ENCODE assay signal across 8 cellular contexts in genomic region chr15:44713006-44713966, GRCh38. TPM values are rescaled to one million over a fixed set of nuclear protein-coding genes. Genes with fewer than 3 reads are reported as not detected.
DNase-seq lines count a peak whose midpoint lies in the region; ATAC-seq and TF ChIP-seq lines count a peak whose summit lies in the region.

No MANE protein-coding gene starts in this region.

- peaks cover 57% of the 10 kb centered on the region for H3K4me1 Mint-ChIP-seq in activated CD4-positive, alpha-beta T cell treated with anti-CD3 and anti-CD28 coated beads, Interleukin-2, amount 10 ng/mL, durations not matched to agents 24 days and 14 days

- H3K4me3 ChIP-seq in astrocyte of the cerebellum (ENCODE audit: low read depth, low read length), result peak overlapping the region; percentile 97

- TF ChIP-seq CTCF in astrocyte of the cerebellum (IDR thresholded peaks at IDR 0.05; ENCODE audit: low read depth, low read length, missing control alignments), result peak; percentile 42

- H3K4me3 Mint-ChIP-seq in activated CD4-positive, alpha-beta T cell treated with anti-CD3 and anti-CD28 coated beads, Interleukin-2, amount 10 ng/mL, durations not matched to agents 24 days and 14 days, result peak overlapping the region; percentile 94

- peaks cover 78% of the 10 kb centered on the region for H3K36me3 Mint-ChIP-seq in activated CD4-positive, alpha-beta T cell treated with anti-CD3 and anti-CD28 coated beads, Interleukin-2, amount 10 ng/mL, durations not matched to agents 24 days and 14 days (ENCODE audit: low read depth)

- no peaks in the 10 kb centered on the region for H3K9me3 Mint-ChIP-seq in activated CD4-positive, alpha-beta T cell treated with anti-CD3 and anti-CD28 coated beads, Interleukin-2, amount 10 ng/mL, durations not matched to agents 24 days and 14 days

- no peak for ATAC-seq in GM21390 (IDR thresholded peaks at IDR 0.05; ENCODE audit: unreplicated experiment)
- ATAC-seq in left colon, result no peak
- ATAC-seq in HG03460 (IDR thresholded peaks at IDR 0.05; ENCODE audit: unreplicated experiment), result no peak

- H3K27me3 Mint-ChIP-seq in activated CD4-positive, alpha-beta T cell treated with anti-CD3 and anti-CD28 coated beads, Interleukin-2, amount 10 ng/mL, durations not matched to agents 24 days and 14 days, result no peaks in the 10 kb centered on the region

- peak; percentile 74 for DNase-seq in activated CD4-positive, alpha-beta T cell treated with anti-CD3 and anti-CD28 coated beads, Interleukin-2, amount 10 ng/mL, durations not matched to agents 24 days and 14 days
- DNase-seq in activated CD4-positive, alpha-beta T cell treated with anti-CD3 and anti-CD28 coated beads for 4 hours, result no peak
- DNase-seq in NCI-H2081 (lab: John Stamatoyannopoulos, UW) (peak; percentile 20 to 51), astrocyte of the cerebellum (ENCODE audit: low read depth) (no peak), medulla oblongata (ENCODE audit: extremely low spot score) (peak; percentile 53), left colon (no peak)

- peak overlapping the region; percentile 100 for H3K27ac Mint-ChIP-seq in activated CD4-positive, alpha-beta T cell treated with anti-CD3 and anti-CD28 coated beads, Interleukin-2, amount 10 ng/mL, durations not matched to agents 24 days and 14 days

- intact Hi-C loops in activated CD4-positive, alpha-beta T cell treated with anti-CD3 and anti-CD28 coated beads, Interleukin-2, amount 10 ng/mL, durations not matched to agents 24 days and 14 days (cut with micrococcal nuclease), result loop anchor here (2.0 to 5.0 kb wide), 2 partner anchors 176 to 489 kb away; partner anchors contain the start of gene EIF3J
- intact Hi-C loops in left colon (cut with DNase I, micrococcal nuclease), result no loop called here

- in situ Hi-C loops in astrocyte of the cerebellum (cut with HindIII; ENCODE audit: low sequenced_read_pairs), result no loop called here

RNA-seq across cellular contexts. Expression of gene B2M, which starts 2.0 kb away (rescaled TPM):
- 4,380 and 4,481 TPM in 2 replicates for total RNA-seq in activated CD4-positive, alpha-beta T cell treated with anti-CD3 and anti-CD28 coated beads, Interleukin-2, amount 10 ng/mL, durations not matched to agents 24 days and 14 days
- 1,000 to 10,000 TPM; 4,423 to 4,762 TPM for total RNA-seq in left colon

RNA-seq across cellular contexts. Expression of gene PATL2, which starts 2.2 kb away (rescaled TPM):
- total RNA-seq in activated CD4-positive, alpha-beta T cell treated with anti-CD3 and anti-CD28 coated beads, Interleukin-2, amount 10 ng/mL, durations not matched to agents 24 days and 14 days, result 10.9 and 13.5 TPM in 2 replicates
- 1 to 10 TPM; 4.3 to 4.5 TPM for total RNA-seq in left colon

RNA-seq across cellular contexts. Expression of gene TRIM69, which starts 23.0 kb away (rescaled TPM):
- total RNA-seq in activated CD4-positive, alpha-beta T cell treated with anti-CD3 and anti-CD28 coated beads, Interleukin-2, amount 10 ng/mL, durations not matched to agents 24 days and 14 days, result 38.6 and 42.7 TPM in 2 replicates
- 10 to 100 TPM; 15.7 to 16.4 TPM for total RNA-seq in left colon

RNA-seq across cellular contexts. Expression of gene SPG11, which starts 49.8 kb away (rescaled TPM):
- 67.2 and 68.0 TPM in 2 replicates for total RNA-seq in activated CD4-positive, alpha-beta T cell treated with anti-CD3 and anti-CD28 coated beads, Interleukin-2, amount 10 ng/mL, durations not matched to agents 24 days and 14 days
- total RNA-seq in left colon, result 100 to 1,000 TPM in 1 of 2 donors, 10 to 100 TPM in 1; 90.7 to 113 TPM

Comparison
In these comparisons a context has a peak if more than half of its experiments do, and no peak if none do; other contexts are left out.
1. DNase-seq: peak in activated CD4-positive, alpha-beta T cell treated with anti-CD3 and anti-CD28 coated beads, Interleukin-2, amount 10 ng/mL, durations not matched to agents 24 days and 14 days (single experiment), NCI-H2081 (2 of 2) and medulla oblongata (single experiment); none in activated CD4-positive, alpha-beta T cell treated with anti-CD3 and anti-CD28 coated beads for 4 hours (0 of 2), astrocyte of the cerebellum (single experiment) and left colon (0 of 2).